Comparison of ENCODE assay signal across 9 cellular contexts in genomic region chr22:32644252-32645100, GRCh38.
DNase-seq lines count a peak whose midpoint lies in the region; ATAC-seq and TF ChIP-seq lines count a peak whose summit lies in the region.
"Had no signal": no experiment of that assay in that cellular context is flagged by ENCODE, and none has a peak within 500 bp of the region (broad histone marks: within the 10 kb centered on the region; RNA-seq: fewer than 3 reads in every experiment).

No MANE protein-coding gene starts in this region.

- TF ChIP-seq CTCF in IMR-90 (conservative IDR thresholded peaks at IDR 0.05; ENCODE audit: low read depth, low read length) (no peak), fibroblast of pulmonary artery (IDR thresholded peaks at IDR 0.05; ENCODE audit: low read length, missing control alignments) (no peak)

- H2BK120ac ChIP-seq in IMR-90 (ENCODE audit: low read depth, low read length): peak overlapping the region; percentile 95

- CTCF ChIA-PET in IMR-90 (lab: Yijun Ruan, JAX): no interaction called here
- CTCF ChIA-PET in activated CD8-positive, alpha-beta memory T cell treated with anti-CD3 and anti-CD28 coated beads, Interleukin-2, amount 10 ng/mL, durations not matched to agents 7 days and 5 days (lab: Charles Lee): interaction anchor here (1.9 kb wide), 1 partner anchor 152 kb away, joined by 7 read pairs; no protein-coding TSS in a partner anchor

- H3K27me3 ChIP-seq in IMR-90 (ENCODE audit: control insufficient read depth, insufficient read depth, low read length): no peaks in the 10 kb centered on the region
- H3K27me3 ChIP-seq in rectal smooth muscle tissue (ENCODE audit: control insufficient read depth, insufficient read depth, low read length): no peaks in the 10 kb centered on the region

- H4K5ac ChIP-seq in IMR-90 (ENCODE audit: low read depth, low read length): peak overlapping the region; percentile 89

- POLR2A ChIA-PET in IMR-90 (lab: Charles Lee; ENCODE audit: unreplicated experiment): no interaction called here

- H3K18ac ChIP-seq in IMR-90 (ENCODE audit: low read depth, low read length): peak overlapping the region; percentile 86

- in situ Hi-C loops in IMR-90 (cut with MboI; ENCODE audit: low sequenced_read_pairs): no loop called here

- H2AFZ ChIP-seq in IMR-90 (replicated peaks; ENCODE audit: low read length, poor library complexity): peak overlapping the region; percentile 91

- peak overlapping the region; percentile 68 for H3K23ac ChIP-seq in IMR-90 (ENCODE audit: low read depth, low read length)

- peak overlapping the region; percentile 73; the same call in 1 of the 2 replicates for H2AK5ac ChIP-seq in IMR-90 (ENCODE audit: low read depth, low read length)

- no peak overlapping the region for H3K4me2 ChIP-seq in IMR-90 (ENCODE audit: low read depth, low read length)

- DNase-seq in IMR-90 (peak; percentile 59), fibroblast of pulmonary artery (ENCODE audit: low read depth) (peak; percentile 64), COR-L47 (lab: John Stamatoyannopoulos, UW) (no peak)
- DNase-seq in activated CD8-positive, alpha-beta memory T cell treated with anti-CD3 and anti-CD28 coated beads, Interleukin-2, amount 10 ng/mL, durations not matched to agents 7 days and 5 days: peak; percentile 56

- peaks cover 2% of the 10 kb centered on the region for H3K36me3 Mint-ChIP-seq in activated CD8-positive, alpha-beta memory T cell treated with anti-CD3 and anti-CD28 coated beads, Interleukin-2, amount 10 ng/mL, durations not matched to agents 7 days and 5 days

- peak overlapping the region; percentile 89 to 90 for H4K8ac ChIP-seq in IMR-90 (ENCODE audit: low read depth in 2 of 2, low read length in 2 of 2)

- no peak for TF ChIP-seq RAD21 in IMR-90 (IDR thresholded peaks at IDR 0.05; ENCODE audit: low read length)

- H3K79me1 ChIP-seq in IMR-90 (ENCODE audit: low read depth in 1 of 2, low read length in 2 of 2): no peaks in the 10 kb centered on the region

- H4K91ac ChIP-seq in IMR-90 (ENCODE audit: insufficient read depth, low read depth, low read length): peak overlapping the region; percentile 81

- ATAC-seq in IMR-90 (ENCODE audit: low read depth) (peak; percentile 71), HG03045 (IDR thresholded peaks at IDR 0.05; ENCODE audit: unreplicated experiment) (no peak), HG02798 (IDR thresholded peaks at IDR 0.05; ENCODE audit: poor library complexity, unreplicated experiment) (no peak), GM21367 (IDR thresholded peaks at IDR 0.05; ENCODE audit: unreplicated experiment) (no peak)
- peak; percentile 63 for ATAC-seq in activated CD8-positive, alpha-beta memory T cell treated with anti-CD3 and anti-CD28 coated beads, Interleukin-2, amount 10 ng/mL, durations not matched to agents 7 days and 5 days

- H2AK9ac ChIP-seq in IMR-90 (replicated peaks; ENCODE audit: low read depth, low read length, poor library complexity): peak overlapping the region; percentile 56

- H2BK15ac ChIP-seq in IMR-90 (ENCODE audit: low read depth, low read length): peak overlapping the region; percentile 99; the same call in 2 of the 3 replicates

- H3K56ac ChIP-seq in IMR-90 (ENCODE audit: extremely low read depth, insufficient read depth, low read length): peak overlapping the region; percentile 41; the same call in 1 of the 2 replicates

- peak overlapping the region; percentile 34; the same call in 1 of the 2 replicates for H3K9ac ChIP-seq in IMR-90 (ENCODE audit: low read depth, low read length)
- no peak overlapping the region for H3K9ac ChIP-seq in rectal smooth muscle tissue (ENCODE audit: low read length)

- peaks cover 3% of the 10 kb centered on the region for H3K27me3 Mint-ChIP-seq in activated CD8-positive, alpha-beta memory T cell treated with anti-CD3 and anti-CD28 coated beads, Interleukin-2, amount 10 ng/mL, durations not matched to agents 7 days and 5 days

- H3K27ac Mint-ChIP-seq in activated CD8-positive, alpha-beta memory T cell treated with anti-CD3 and anti-CD28 coated beads, Interleukin-2, amount 10 ng/mL, durations not matched to agents 7 days and 5 days: peak overlapping the region; percentile 72

- H3K4me3 ChIP-seq in IMR-90 (ENCODE audit: insufficient read depth, low read depth, low read length): no peak overlapping the region
- no peak overlapping the region for H3K4me3 ChIP-seq in fibroblast of pulmonary artery (replicated peaks; ENCODE audit: low read depth, low read length)
- no peak overlapping the region for H3K4me3 ChIP-seq in rectal smooth muscle tissue (ENCODE audit: low read length)

- no peak overlapping the region for H3K4me3 Mint-ChIP-seq in activated CD8-positive, alpha-beta memory T cell treated with anti-CD3 and anti-CD28 coated beads, Interleukin-2, amount 10 ng/mL, durations not matched to agents 7 days and 5 days

- H2BK20ac ChIP-seq in IMR-90 (ENCODE audit: low read depth, low read length): peak overlapping the region; percentile 91

- intact Hi-C loops in IMR-90 (cut with micrococcal nuclease): no loop called here

- peak overlapping the region; percentile 77 for H3K14ac ChIP-seq in IMR-90 (replicated peaks; ENCODE audit: low read depth, low read length)

- peaks cover 16% of the 10 kb centered on the region for H3K9me1 ChIP-seq in IMR-90 (ENCODE audit: insufficient read depth, low read length)

- peak overlapping the region; percentile 86 for H3K4ac ChIP-seq in IMR-90 (ENCODE audit: low read depth, low read length)

- H3K4me1 Mint-ChIP-seq in activated CD8-positive, alpha-beta memory T cell treated with anti-CD3 and anti-CD28 coated beads, Interleukin-2, amount 10 ng/mL, durations not matched to agents 7 days and 5 days: peaks cover 11% of the 10 kb centered on the region

- dilution Hi-C loops in IMR-90 (cut with HindIII; ENCODE audit: low sequenced_read_pairs, unreplicated experiment): no loop called here

- H3K9me3 Mint-ChIP-seq in activated CD8-positive, alpha-beta memory T cell treated with anti-CD3 and anti-CD28 coated beads, Interleukin-2, amount 10 ng/mL, durations not matched to agents 7 days and 5 days (ENCODE audit: low read depth): no peaks in the 10 kb centered on the region

- no peaks in the 10 kb centered on the region for H3K36me3 ChIP-seq in IMR-90 (ENCODE audit: control insufficient read depth, insufficient read depth, low read length)
- H3K36me3 ChIP-seq in rectal smooth muscle tissue (ENCODE audit: control insufficient read depth, insufficient read depth, low read length): no peaks in the 10 kb centered on the region

- peaks cover 11% of the 10 kb centered on the region for H3K4me1 ChIP-seq in IMR-90 (ENCODE audit: control insufficient read depth, insufficient read depth, low read length)
- no peaks in the 10 kb centered on the region for H3K4me1 ChIP-seq in rectal smooth muscle tissue (ENCODE audit: control insufficient read depth, insufficient read depth, low read length)

- H2BK5ac ChIP-seq in IMR-90 (ENCODE audit: low read depth, low read length, poor library complexity, severe bottlenecking): peak overlapping the region; percentile 30

- WGBS in IMR-90 (ENCODE audit: extremely low coverage in 2 of 2, insufficient read length in 1 of 2), 2 experiments: 59% methylated on average over 4 of the region's 14 CpGs; no CpG with 5 or more reads in 1 of the 2 experiments

- peaks cover 9% of the 10 kb centered on the region for H3K9me3 ChIP-seq in IMR-90 (ENCODE audit: control insufficient read depth, insufficient read depth, low read length)

- TF ChIP-seq POLR2A in IMR-90 (IDR thresholded peaks at IDR 0.05; ENCODE audit: low read depth, low read length): no peak

- BruUV-seq in IMR-90 (replicated peaks; lab: Mats Ljungman, UMichigan): no TSS peak

- H4K20me1 ChIP-seq in IMR-90 (ENCODE audit: insufficient read depth, low read length): no peaks in the 10 kb centered on the region

- H3K27ac ChIP-seq in IMR-90 (ENCODE audit: insufficient read depth, low read length) (peak overlapping the region; percentile 9; the same call in 1 of the 2 replicates), rectal smooth muscle tissue (ENCODE audit: low read depth, low read length) (peak overlapping the region; percentile 32)
- H3K27ac ChIP-seq: HL-60 had no signal

TF ChIP-seq in IMR-90, 13 proteins besides CTCF, POLR2A, EP300 and RAD21:
- TF ChIP-seq MAFK (IDR thresholded peaks at IDR 0.05; ENCODE audit: low read depth, low read length) (no peak), NFE2L2 (IDR thresholded peaks at IDR 0.05; ENCODE audit: low read depth, low read length) (no peak), USF2 (IDR thresholded peaks at IDR 0.05; ENCODE audit: low read depth, low read length) (no peak), CEBPB (IDR thresholded peaks at IDR 0.05; ENCODE audit: low read depth, low read length) (no peak), SMC3 (IDR thresholded peaks at IDR 0.05; ENCODE audit: low read depth, low read length) (no peak), MXI1 (IDR thresholded peaks at IDR 0.05; ENCODE audit: borderline replicate concordance, low read depth, low read length) (no peak), BHLHE40 (IDR thresholded peaks at IDR 0.05; ENCODE audit: low read depth, low read length) (peak; percentile 77; the same call in 1 of the 2 replicates)

Comparison
In these comparisons a context has a peak if more than half of its experiments do, and no peak if none do; other contexts are left out.
1. ATAC-seq: peak in IMR-90 (single experiment) and activated CD8-positive, alpha-beta memory T cell treated with anti-CD3 and anti-CD28 coated beads, Interleukin-2, amount 10 ng/mL, durations not matched to agents 7 days and 5 days (single experiment); none in HG03045 (single experiment), HG02798 (single experiment) and GM21367 (single experiment).